Comparison of ENCODE assay signal across 8 cellular contexts in the genomic region with DNA sequence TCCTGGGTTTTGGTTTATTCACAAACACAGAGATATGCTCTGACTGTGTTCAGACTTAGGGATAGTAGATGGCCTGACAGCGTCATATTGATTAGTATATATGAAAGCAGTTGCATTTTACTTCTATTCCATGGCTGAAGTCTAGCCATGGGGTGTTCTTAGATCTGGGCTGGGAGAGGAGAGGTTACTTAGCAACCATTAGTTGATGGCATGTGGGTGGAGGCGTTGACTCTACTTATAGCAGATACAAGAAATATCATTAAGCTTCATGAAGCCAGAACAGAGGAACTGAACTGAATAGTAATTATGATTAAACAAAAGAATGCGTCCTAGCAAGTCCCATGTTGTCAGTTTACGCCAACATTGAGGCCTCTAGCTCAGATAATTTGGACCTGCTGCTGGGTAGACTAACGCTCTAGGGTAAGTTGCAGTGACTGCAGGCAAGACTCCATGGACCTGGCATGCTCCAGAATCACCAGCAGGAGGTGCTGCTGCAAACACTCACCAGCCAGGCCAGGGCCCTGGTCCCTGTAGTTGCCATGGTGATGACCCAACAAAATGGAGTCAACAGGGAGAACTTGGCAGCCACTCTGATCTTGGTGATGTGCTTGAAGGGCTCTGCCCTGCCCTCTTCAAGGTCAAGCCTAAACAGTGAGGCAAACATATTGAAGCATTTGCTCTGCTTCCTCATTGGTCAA.
DNase-seq lines count a peak whose midpoint lies in the region; TF ChIP-seq lines count a peak whose summit lies in the region.

No MANE protein-coding gene starts in this region.

- H4K8ac ChIP-seq in mesenchymal stem cell (ENCODE audit: low read length), result no peak overlapping the region

- H3K9me3 Mint-ChIP-seq in neural crest cell, result peaks cover 3% of the 10 kb centered on the region
- H3K9me3 Mint-ChIP-seq in CD4-positive, alpha-beta memory T cell, result peaks cover 0 to 11% (median 5%) of the 10 kb centered on the region in 8 donors

- H3K4me1 Mint-ChIP-seq in neural crest cell, result peaks cover 23% of the 10 kb centered on the region
- no peaks in the 10 kb centered on the region for H3K4me1 Mint-ChIP-seq in CD4-positive, alpha-beta memory T cell

- in situ Hi-C loops in brain microvascular endothelial cell (cut with HindIII; ENCODE audit: low pct_ligation_motif_present, low sequenced_read_pairs), result no loop called here

- no peak overlapping the region for H2AFZ ChIP-seq in mesenchymal stem cell (ENCODE audit: low read depth, low read length)

- CTCF ChIA-PET in CD4-positive, alpha-beta memory T cell (lab: Charles Lee; ENCODE audit: partially characterized antibody), result no interaction called here

- H2BK120ac ChIP-seq in mesenchymal stem cell (ENCODE audit: low read depth, low read length), result no peak overlapping the region

- no peaks in the 10 kb centered on the region for H3K4me1 ChIP-seq in CD4-positive, alpha-beta memory T cell (ENCODE audit: insufficient read depth, low read length)
- H3K4me1 ChIP-seq in mesenchymal stem cell (ENCODE audit: control insufficient read depth, insufficient read depth, low read depth, low read length), result no peaks in the 10 kb centered on the region

- no peaks in the 10 kb centered on the region for H3K27me3 ChIP-seq in brain microvascular endothelial cell (replicated peaks)
- no peaks in the 10 kb centered on the region for H3K27me3 ChIP-seq in CD4-positive, alpha-beta memory T cell (ENCODE audit: insufficient read depth, low read length)
- peaks cover 16 to 66% of the 10 kb centered on the region in 2 experiments for H3K27me3 ChIP-seq in mesenchymal stem cell (ENCODE audit: control insufficient read depth in 1 of 2, insufficient read depth in 1 of 2, low read length in 2 of 2)

- TF ChIP-seq CTCF in brain microvascular endothelial cell (IDR thresholded peaks at IDR 0.05; ENCODE audit: low read depth, low read length, missing control alignments) (peak; percentile 27), neural crest cell (conservative IDR thresholded peaks at IDR 0.05) (peak; percentile 51)

- H3K14ac ChIP-seq in mesenchymal stem cell (ENCODE audit: low read length in 2 of 2), result no peak overlapping the region

- no peak overlapping the region for H3K4ac ChIP-seq in mesenchymal stem cell (ENCODE audit: low read depth in 1 of 2, low read length in 2 of 2)

- no peak overlapping the region for H2AK5ac ChIP-seq in mesenchymal stem cell (ENCODE audit: low read length, severe bottlenecking)

- H3K9ac ChIP-seq in mesenchymal stem cell (ENCODE audit: low read length), result no peak overlapping the region

- no peak overlapping the region for H3K23ac ChIP-seq in mesenchymal stem cell (ENCODE audit: low read length in 2 of 2)

- no peak overlapping the region for H3K27ac Mint-ChIP-seq in neural crest cell (ENCODE audit: unreplicated experiment)
- H3K27ac Mint-ChIP-seq in CD4-positive, alpha-beta memory T cell, result no peak overlapping the region

- H3K27me3 Mint-ChIP-seq in neural crest cell (ENCODE audit: low read depth), result no peaks in the 10 kb centered on the region
- H3K27me3 Mint-ChIP-seq in CD4-positive, alpha-beta memory T cell, result peaks cover 6 to 10% of the 10 kb centered on the region in 2 donors

- H3K9me3 ChIP-seq in CD4-positive, alpha-beta memory T cell (ENCODE audit: control insufficient read depth in 1 of 2, low read length in 2 of 2), result no peaks in the 10 kb centered on the region
- peaks cover 10% of the 10 kb centered on the region for H3K9me3 ChIP-seq in mesenchymal stem cell (ENCODE audit: control insufficient read depth, low read length)

- H2BK5ac ChIP-seq in mesenchymal stem cell (ENCODE audit: low read depth, low read length, poor library complexity, severe bottlenecking), result no peak overlapping the region

- 53% methylated on average over 4 of the region's 5 CpGs for WGBS in mesenchymal stem cell

- no peaks in the 10 kb centered on the region for H3K36me3 Mint-ChIP-seq in neural crest cell (ENCODE audit: low read depth)
- no peaks in the 10 kb centered on the region for H3K36me3 Mint-ChIP-seq in CD4-positive, alpha-beta memory T cell

- H2BK15ac ChIP-seq in mesenchymal stem cell (ENCODE audit: low read depth, poor library complexity, severe bottlenecking), result no peak overlapping the region

- H3K36me3 ChIP-seq in brain microvascular endothelial cell (replicated peaks) (no peaks in the 10 kb centered on the region), mesenchymal stem cell (ENCODE audit: control insufficient read depth in 1 of 2, insufficient read depth in 2 of 2, low read depth in 1 of 2, low read length in 2 of 2) (no peaks in the 10 kb centered on the region)
- no peaks in the 10 kb centered on the region for H3K36me3 ChIP-seq in CD4-positive, alpha-beta memory T cell (ENCODE audit: insufficient read depth, low read length)

- intact Hi-C loops in CD4-positive, alpha-beta memory T cell (cut with micrococcal nuclease), result no loop called here

- no peak overlapping the region for H4K91ac ChIP-seq in mesenchymal stem cell (ENCODE audit: low read length)

- H3K18ac ChIP-seq in mesenchymal stem cell (ENCODE audit: low read depth in 1 of 2, low read length in 2 of 2), result no peak overlapping the region

- H3K79me1 ChIP-seq in mesenchymal stem cell (replicated peaks; ENCODE audit: low read length, poor library complexity, severe bottlenecking), result no peaks in the 10 kb centered on the region

- H3K4me3 ChIP-seq in brain microvascular endothelial cell (ENCODE audit: low read depth, low read length), result no peak overlapping the region
- H3K4me3 ChIP-seq in CD4-positive, alpha-beta memory T cell (ENCODE audit: low read length in 2 of 2), result no peak overlapping the region
- no peak overlapping the region for H3K4me3 ChIP-seq in mesenchymal stem cell (ENCODE audit: insufficient read depth in 1 of 2, low read depth in 1 of 2, low read length in 2 of 2)

- DNase-seq in NCI-H1105 treated with DMSO at 0.1 percent for 48 hours (lab: John Stamatoyannopoulos, UW) (peak; percentile 26), NCI-H1105 (lab: John Stamatoyannopoulos, UW) (no peak), LHCN-M2 (ENCODE audit: low read depth) (peak; percentile 15), brain microvascular endothelial cell (no peak), neural crest cell (ENCODE audit: low read depth, low spot score) (no peak), OCI-M1 (lab: John Stamatoyannopoulos, UW) (no peak), mesenchymal stem cell (no peak)
- DNase-seq in CD4-positive, alpha-beta memory T cell, result no peak

- POLR2A ChIA-PET in CD4-positive, alpha-beta memory T cell (lab: Charles Lee; ENCODE audit: partially characterized antibody), result no interaction called here

- H3K27ac ChIP-seq in brain microvascular endothelial cell (no peak overlapping the region), mesenchymal stem cell (ENCODE audit: low read length, poor library complexity, severe bottlenecking) (no peak overlapping the region)
- H3K27ac ChIP-seq in CD4-positive, alpha-beta memory T cell (ENCODE audit: low read depth, low read length), result no peak overlapping the region

- H3K4me3 Mint-ChIP-seq in neural crest cell, result no peak overlapping the region
- H3K4me3 Mint-ChIP-seq in CD4-positive, alpha-beta memory T cell, result no peak overlapping the region

- H3K4me2 ChIP-seq in mesenchymal stem cell (ENCODE audit: low read length, poor library complexity, severe bottlenecking), result no peak overlapping the region

- no peak overlapping the region for H2BK12ac ChIP-seq in mesenchymal stem cell (ENCODE audit: low read length in 2 of 2)

Comparison
In these comparisons a context has a peak if more than half of its experiments do, and no peak if none do; other contexts are left out.
1. DNase-seq: peak in NCI-H1105 treated with DMSO at 0.1 percent for 48 hours (single experiment) and LHCN-M2 (single experiment); none in NCI-H1105 (single experiment), brain microvascular endothelial cell (single experiment), neural crest cell (single experiment), OCI-M1 (single experiment), CD4-positive, alpha-beta memory T cell (0 of 5) and mesenchymal stem cell (single experiment).